ENCODE assay signal across 20 cellular contexts in genomic region chr2:63435080-63435479, GRCh38.
A peak's percentile ranks its signal among the peaks of the same experiment; 100 is the strongest.
DNase-seq lines count a peak whose midpoint lies in the region; ATAC-seq and TF ChIP-seq lines count a peak whose summit lies in the region.
"Had no signal": no experiment of that assay in that cellular context is flagged by ENCODE, and none has a peak within 500 bp of the region (broad histone marks: within the 10 kb centered on the region; RNA-seq: fewer than 3 reads in every experiment).

No MANE protein-coding gene starts in this region.

- H3K36me3 ChIP-seq in neural cell (ENCODE audit: insufficient read depth, low read length) = no peaks in the 10 kb centered on the region
- H3K36me3 ChIP-seq: HAP-1 had no signal

- peak overlapping the region; percentile 36 for H3K27ac ChIP-seq in neural cell (ENCODE audit: low read length)
- H3K27ac ChIP-seq: A549 had no signal

- no peaks in the 10 kb centered on the region for H3K9me2 ChIP-seq in neural cell (ENCODE audit: insufficient read depth, low read length)

- H3K4me3 ChIP-seq in LNCaP clone FGC (ENCODE audit: low read depth, low read length) (no peak overlapping the region), neural cell (ENCODE audit: low read length) (peak overlapping the region; percentile 20)
- H3K4me3 ChIP-seq: A549, HAP-1 had no signal

- TF ChIP-seq CTCF in LNCaP clone FGC (IDR thresholded peaks at IDR 0.05; ENCODE audit: control insufficient read depth, extremely low read depth, insufficient read depth) (no peak), neural cell (IDR thresholded peaks at IDR 0.05; ENCODE audit: poor library complexity, severe bottlenecking) (no peak)

- H3K79me2 ChIP-seq in neural cell (replicated peaks; ENCODE audit: insufficient read depth, low read length) = no peaks in the 10 kb centered on the region

- H4K20me1 ChIP-seq in neural cell (ENCODE audit: insufficient read depth) = no peaks in the 10 kb centered on the region

- H3F3A ChIP-seq in neural cell (ENCODE audit: insufficient read depth, low read length, poor library complexity, severe bottlenecking) = peaks cover 3% of the 10 kb centered on the region

- no peaks in the 10 kb centered on the region for H3K9me3 ChIP-seq in neural cell (ENCODE audit: low read length)
- H3K9me3 ChIP-seq: A549, HAP-1 had no signal

- no peak for TF ChIP-seq EP300 in neural cell (conservative IDR thresholded peaks at IDR 0.05; ENCODE audit: poor library complexity, severe bottlenecking)

- TF ChIP-seq RAD21 in neural cell (conservative IDR thresholded peaks at IDR 0.05) = no peak

- H3K4me2 ChIP-seq in neural cell (ENCODE audit: low read length) = peak overlapping the region; percentile 2
- H3K4me2 ChIP-seq: A549 had no signal

- H3K9ac ChIP-seq in neural cell (ENCODE audit: low read length) = no peak overlapping the region

- ATAC-seq in GM18868 (IDR thresholded peaks at IDR 0.05; ENCODE audit: unreplicated experiment) = no peak
- no peak for ATAC-seq in GM19035 (IDR thresholded peaks at IDR 0.05; ENCODE audit: unreplicated experiment)
- ATAC-seq: A549 had no signal

- peak; percentile 39 for DNase-seq in NCI-H146 treated with DMSO at 0.1 percent for 48 hours (lab: John Stamatoyannopoulos, UW; ENCODE audit: unreplicated experiment)
- DNase-seq in NCI-H146 (lab: John Stamatoyannopoulos, UW) = no peak
- peak; percentile 43 for DNase-seq in LNCaP clone FGC (ENCODE audit: low read depth)
- peak; percentile 35 for DNase-seq in dermis blood vessel endothelial cell
- DNase-seq in globus pallidus (ENCODE audit: low spot score) = no peak
- DNase-seq: 8988T; ACHN; AML-193; C1 segment of cervical spinal cord; Calu3; CD4-positive, alpha-beta memory T cell; DMS79 treated with DMSO at 0.1 percent for 48 hours; GF-D8; GOT3; HFFc6 had no signal

- H3K27me3 ChIP-seq in neural cell (ENCODE audit: insufficient read depth, low read depth, low read length) = no peaks in the 10 kb centered on the region

- H2AFZ ChIP-seq in neural cell (ENCODE audit: low read depth, low read length) = no peak overlapping the region

TF ChIP-seq in neural cell, 6 proteins besides CTCF, POLR2A, EP300 and RAD21:
- TF ChIP-seq EZH2 (IDR thresholded peaks at IDR 0.05; ENCODE audit: borderline replicate concordance, insufficient read depth, low read length, poor library complexity, severe bottlenecking) = no peak
- no peak for TF ChIP-seq REST (IDR thresholded peaks at IDR 0.05; ENCODE audit: borderline replicate concordance)
- no peak for TF ChIP-seq SMC3 (conservative IDR thresholded peaks at IDR 0.05; ENCODE audit: poor library complexity)
- no peak for TF ChIP-seq MXI1 (conservative IDR thresholded peaks at IDR 0.05; ENCODE audit: poor library complexity, severe bottlenecking)
- no peak for TF ChIP-seq TAF1 (IDR thresholded peaks at IDR 0.05; ENCODE audit: low read depth)
- TF ChIP-seq POLR2AphosphoS5 (IDR thresholded peaks at IDR 0.05) = no peak
TF ChIP-seq in neural cell: peak in this region for 0.

Comparison
In these comparisons a context has a peak if more than half of its experiments do, and no peak if none do; other contexts are left out.
1. DNase-seq: peak in NCI-H146 treated with DMSO at 0.1 percent for 48 hours (single experiment), LNCaP clone FGC (single experiment) and dermis blood vessel endothelial cell (single experiment); none in NCI-H146 (single experiment) and globus pallidus (single experiment).